19 cellular contexts compared by ENCODE assay signal in genomic region chr13:73860501-73860900, GRCh38.
DNase-seq lines count a peak whose midpoint lies in the region; ATAC-seq, FAIRE-seq and TF ChIP-seq lines count a peak whose summit lies in the region.
"Had no signal": no experiment of that assay in that cellular context is flagged by ENCODE, and none has a peak within 500 bp of the region (broad histone marks: within the 10 kb centered on the region; RNA-seq: fewer than 3 reads in every experiment).

No MANE protein-coding gene starts in this region.

- intact Hi-C loops in activated CD4-positive, alpha-beta T cell treated with anti-CD3 and anti-CD28 coated beads for 36 hours (cut with DNase I, micrococcal nuclease), result no loop called here
- intact Hi-C loops in kidney (cut with DNase I), result no loop called here

- no peaks in the 10 kb centered on the region for H3K9me3 Mint-ChIP-seq in activated CD4-positive, alpha-beta T cell treated with anti-CD3 and anti-CD28 coated beads for 36 hours (ENCODE audit: low read depth)
- peaks cover 0 to 2% of the 10 kb centered on the region in 2 donors for H3K9me3 Mint-ChIP-seq in activated T-cell treated with anti-CD3 and anti-CD28 coated beads, Interleukin-2, amount 50 U/mL, for 72 hours
- no peaks in the 10 kb centered on the region for H3K9me3 Mint-ChIP-seq in T-cell

- H3K4me3 Mint-ChIP-seq in activated CD4-positive, alpha-beta T cell treated with anti-CD3 and anti-CD28 coated beads for 36 hours, result peak overlapping the region; percentile 35
- H3K4me3 Mint-ChIP-seq in activated T-cell treated with anti-CD3 and anti-CD28 coated beads, Interleukin-2, amount 50 U/mL, for 72 hours, result peak overlapping the region in 1 of 2 donors; percentile 79
- H3K4me3 Mint-ChIP-seq in T-cell, result peak overlapping the region in 2 of 3 donors; percentile 31 to 64

- no peaks in the 10 kb centered on the region for H3K9me3 ChIP-seq in kidney (ENCODE audit: control insufficient read depth in 1 of 2, low read length in 2 of 2)
- H3K9me3 ChIP-seq: BLaER1, MG63 had no signal

- no peaks in the 10 kb centered on the region for H3K27me3 Mint-ChIP-seq in activated CD4-positive, alpha-beta T cell treated with anti-CD3 and anti-CD28 coated beads for 36 hours
- H3K27me3 Mint-ChIP-seq in activated T-cell treated with anti-CD3 and anti-CD28 coated beads, Interleukin-2, amount 50 U/mL, for 72 hours (ENCODE audit: low read depth), result no peaks in the 10 kb centered on the region
- H3K27me3 Mint-ChIP-seq in T-cell, result no peaks in the 10 kb centered on the region

- CTCF ChIA-PET in activated CD4-positive, alpha-beta T cell treated with anti-CD3 and anti-CD28 coated beads for 36 hours (lab: Charles Lee), result interaction anchor here (0.6 to 1.3 kb wide), 2 partner anchors 25 to 859 kb away, joined by 3 read pairs; no protein-coding TSS in a partner anchor
- CTCF ChIA-PET in T-cell (lab: Charles Lee), result interaction anchor here in 1 of 2 donors (0.8 kb wide), 1 partner anchor 178 kb away, joined by 3 read pairs; no protein-coding TSS in a partner anchor

- no peak for ATAC-seq in activated CD4-positive, alpha-beta T cell treated with anti-CD3 and anti-CD28 coated beads for 36 hours
- no peak for ATAC-seq in activated T-cell treated with anti-CD3 and anti-CD28 coated beads, Interleukin-2, amount 50 U/mL, for 72 hours (replicated peaks in 1 of 2)
- ATAC-seq in T-cell (replicated peaks in 1 of 4), result no peak
- ATAC-seq: Right ventricle myocardium inferior had no signal

- H3K36me3 Mint-ChIP-seq in activated CD4-positive, alpha-beta T cell treated with anti-CD3 and anti-CD28 coated beads for 36 hours (ENCODE audit: low read depth), result peaks cover 6% of the 10 kb centered on the region
- H3K36me3 Mint-ChIP-seq in activated T-cell treated with anti-CD3 and anti-CD28 coated beads, Interleukin-2, amount 50 U/mL, for 72 hours (ENCODE audit: insufficient read depth in 2 of 2), result no peaks in the 10 kb centered on the region
- H3K36me3 Mint-ChIP-seq in T-cell, result peaks cover 24% of the 10 kb centered on the region

- no peak for DNase-seq in activated CD4-positive, alpha-beta T cell treated with anti-CD3 and anti-CD28 coated beads for 36 hours
- DNase-seq in activated CD4-positive, alpha-beta T cell treated with anti-CD3 and anti-CD28 coated beads, Interleukin-2, amount 50 U/mL, for 48 hours, result no peak
- no peak for DNase-seq in activated T-cell treated with anti-CD3 and anti-CD28 coated beads, Interleukin-2, amount 50 U/mL, for 72 hours
- no peak for DNase-seq in activated T-cell treated with anti-CD3 and anti-CD28 coated beads for 4 hours
- no peak for DNase-seq in T-cell
- no peak for DNase-seq in kidney
- DNase-seq in SIG-M5 treated with dmso at 0.1 percent for 504 hours (lab: John Stamatoyannopoulos, UW; ENCODE audit: unreplicated experiment), result no peak
- no peak for DNase-seq in NCI-H1092 treated with DMSO at 0.1 percent for 48 hours (lab: John Stamatoyannopoulos, UW)
- DNase-seq: ACHN, EL, GF-D8, MG63, NCI-H1417 treated with DMSO at 0.1 percent for 48 hours, NCI-H187, NCI-H446 treated with DMSO at 0.1 percent for 48 hours, NCI-H526 treated with DMSO at 0.1 percent for 48 hours had no signal

- no peak overlapping the region for H3K27ac Mint-ChIP-seq in activated CD4-positive, alpha-beta T cell treated with anti-CD3 and anti-CD28 coated beads for 36 hours
- peak overlapping the region; percentile 55 for H3K27ac Mint-ChIP-seq in activated T-cell treated with anti-CD3 and anti-CD28 coated beads, Interleukin-2, amount 50 U/mL, for 72 hours
- H3K27ac Mint-ChIP-seq in T-cell, result peak overlapping the region; percentile 87

- H3K4me3 ChIP-seq in kidney (ENCODE audit: low read length in 2 of 2), result no peak overlapping the region
- H3K4me3 ChIP-seq: BLaER1, MG63 had no signal

- peak; percentile 25 for FAIRE-seq in kidney (lab: Jason Lieb, UNC)

- no peaks in the 10 kb centered on the region for H3K36me3 ChIP-seq in kidney (ENCODE audit: control insufficient read depth in 1 of 2, insufficient read depth in 2 of 2, low read length in 2 of 2)
- H3K36me3 ChIP-seq: MG63 had no signal

- peaks cover 39% of the 10 kb centered on the region for H3K4me1 Mint-ChIP-seq in activated CD4-positive, alpha-beta T cell treated with anti-CD3 and anti-CD28 coated beads for 36 hours
- peaks cover 38% of the 10 kb centered on the region for H3K4me1 Mint-ChIP-seq in activated T-cell treated with anti-CD3 and anti-CD28 coated beads, Interleukin-2, amount 50 U/mL, for 72 hours (ENCODE audit: low read depth)
- peaks cover 32 to 59% (median 56%) of the 10 kb centered on the region in 3 donors for H3K4me1 Mint-ChIP-seq in T-cell

- no peak overlapping the region for H3K9ac ChIP-seq in kidney (ENCODE audit: low read length in 2 of 2)
- H3K9ac ChIP-seq: BLaER1 had no signal

- POLR2A ChIA-PET in activated CD4-positive, alpha-beta T cell treated with anti-CD3 and anti-CD28 coated beads for 36 hours (lab: Charles Lee), result no interaction called here
- POLR2A ChIA-PET in T-cell (lab: Charles Lee), result interaction anchor here (0.6 kb wide), 2 partner anchors 318 to 1919 kb away, joined by 3 to 4 read pairs; no protein-coding TSS in a partner anchor

- no peak for TF ChIP-seq CTCF in kidney (IDR thresholded peaks at IDR 0.05; ENCODE audit: borderline replicate concordance, extremely low read depth, insufficient read depth)

- no peaks in the 10 kb centered on the region for H3K4me1 ChIP-seq in kidney (ENCODE audit: control insufficient read depth in 1 of 2, insufficient read depth in 1 of 2, low read depth in 1 of 2, low read length in 2 of 2)
- H3K4me1 ChIP-seq: BLaER1 had no signal

- H3K27ac ChIP-seq in kidney (ENCODE audit: low read depth in 2 of 2, low read length in 2 of 2), result no peak overlapping the region
- H3K27ac ChIP-seq: 22Rv1, BLaER1 had no signal
